1 cellular context compared by ENCODE assay signal in genomic region chr4:40763228-40763716, GRCh38.
A peak's percentile ranks its signal among the peaks of the same experiment; 100 is the strongest.
TF ChIP-seq lines count a peak whose summit lies in the region.

No MANE protein-coding gene starts in this region.

TF ChIP-seq in K562, 482 proteins besides CTCF, POLR2A, EP300 and RAD21 (continued from another document):
- TF ChIP-seq MGA (IDR thresholded peaks at IDR 0.05) = peak; percentile 13; the same call in 1 of the 2 replicates
- TF ChIP-seq ZNF175 (CRISPR knock-in tag; IDR thresholded peaks at IDR 0.05; ENCODE audit: low read depth) = 0 out of 2 replicates have a peak, but pooled peaks have one; percentile 28
- TF ChIP-seq POLR2H (tag; IDR thresholded peaks at IDR 0.05; ENCODE audit: low read depth) = peak; percentile 40; the same call in 1 of the 2 replicates
- peak; percentile 28; the same call in 1 of the 2 replicates for TF ChIP-seq TEAD4 (IDR thresholded peaks at IDR 0.05; ENCODE audit: low read length)
- TF ChIP-seq TEAD4 (CRISPR knock-in tag; IDR thresholded peaks at IDR 0.05; ENCODE audit: borderline replicate concordance) = no peak
- no peak for TF ChIP-seq MBD2 (IDR thresholded peaks at IDR 0.05; ENCODE audit: borderline replicate concordance, low read depth)
- TF ChIP-seq MED1 (CRISPR knock-in tag; IDR thresholded peaks at IDR 0.05; ENCODE audit: borderline replicate concordance) = no peak
- no peak for TF ChIP-seq ATF1 (CRISPR knock-in tag; IDR thresholded peaks at IDR 0.05)
- no peak for TF ChIP-seq ATF1 (tag; IDR thresholded peaks at IDR 0.05)
- no peak for TF ChIP-seq NFATC3 (IDR thresholded peaks at IDR 0.05)
- TF ChIP-seq L3MBTL2 (IDR thresholded peaks at IDR 0.05) = peak; percentile 67
- TF ChIP-seq NFE2 (IDR thresholded peaks at IDR 0.05; ENCODE audit: low read depth) = peak; percentile 74; the same call in 1 of the 2 replicates
- peak; percentile 81 for TF ChIP-seq ZNF589 (CRISPR knock-in tag; IDR thresholded peaks at IDR 0.05; ENCODE audit: low read depth)
- no peak for TF ChIP-seq SAFB2 (IDR thresholded peaks at IDR 0.05; ENCODE audit: borderline replicate concordance, low read depth, low read length, severe bottlenecking)
- TF ChIP-seq C11orf30 (IDR thresholded peaks at IDR 0.05; ENCODE audit: low read depth) = peak; percentile 72; the same call in 1 of the 2 replicates
- TF ChIP-seq ID3 (CRISPR knock-in tag; IDR thresholded peaks at IDR 0.05) = no peak
- TF ChIP-seq ID3 (tag; IDR thresholded peaks at IDR 0.05) = no peak
- peak; percentile 91; the same call in 1 of the 2 replicates for TF ChIP-seq BACH1 (tag; IDR thresholded peaks at IDR 0.05)
- peak in 1 of 2 experiments; percentile 76; a peak in 2 of 4 replicates for TF ChIP-seq TRIM24 (IDR thresholded peaks at IDR 0.05)
- TF ChIP-seq SAFB (IDR thresholded peaks at IDR 0.05; ENCODE audit: borderline replicate concordance, low read depth, low read length) = no peak
TF ChIP-seq in K562: peak in this region for 29.
